ENCODE assay signal across 16 cellular contexts in genomic region chr22:28146401-28147304, GRCh38.
DNase-seq lines count a peak whose midpoint lies in the region; ATAC-seq and TF ChIP-seq lines count a peak whose summit lies in the region.
"Had no signal": no experiment of that assay in that cellular context is flagged by ENCODE, and none has a peak within 500 bp of the region (broad histone marks: within the 10 kb centered on the region; RNA-seq: fewer than 3 reads in every experiment).

No MANE protein-coding gene starts in this region.

- in situ Hi-C loops in HAP-1 (cut with MboI; ENCODE audit: low sequenced_read_pairs) = no loop called here

- no peaks in the 10 kb centered on the region for H3K9me3 Mint-ChIP-seq in nephron
- H3K9me3 Mint-ChIP-seq: activated naive CD4-positive, alpha-beta T cell treated with anti-CD3 and anti-CD28 coated beads for 36 hours had no signal

- no peak for ATAC-seq in GM21367 (IDR thresholded peaks at IDR 0.05; ENCODE audit: unreplicated experiment)

- TF ChIP-seq EP300 in sigmoid colon (IDR thresholded peaks at IDR 0.05) = no peak

- H3K4me3 ChIP-seq in choroid plexus epithelial cell (ENCODE audit: low read depth, low read length) (no peak overlapping the region), HAP-1 (no peak overlapping the region), sigmoid colon (no peak overlapping the region)
- H3K4me3 ChIP-seq: BLaER1, MG63, thoracic aorta had no signal

- no peaks in the 10 kb centered on the region for H3K27me3 Mint-ChIP-seq in nephron (ENCODE audit: low read depth)

- peaks cover 50% of the 10 kb centered on the region for H3K4me1 ChIP-seq in HAP-1
- peaks cover 0 to 58% (median 44%) of the 10 kb centered on the region in 4 donors for H3K4me1 ChIP-seq in sigmoid colon
- H3K4me1 ChIP-seq: BLaER1 had no signal

- peak overlapping the region; percentile 18 to 76 (median 75) for H3K27ac Mint-ChIP-seq in nephron
- H3K27ac Mint-ChIP-seq: activated naive CD4-positive, alpha-beta T cell treated with anti-CD3 and anti-CD28 coated beads for 36 hours had no signal

- H3K36me3 ChIP-seq in HAP-1 (replicated peaks) = no peaks in the 10 kb centered on the region
- no peaks in the 10 kb centered on the region for H3K36me3 ChIP-seq in sigmoid colon
- H3K36me3 ChIP-seq: BLaER1, MG63, thoracic aorta had no signal

- no peak overlapping the region for H3K4me3 Mint-ChIP-seq in nephron
- H3K4me3 Mint-ChIP-seq: activated naive CD4-positive, alpha-beta T cell treated with anti-CD3 and anti-CD28 coated beads for 36 hours had no signal

- DNase-seq in DMS 273 treated with DMSO at 0.1 percent for 48 hours (lab: John Stamatoyannopoulos, UW) (peak; percentile 19), NCI-H2171 treated with DMSO at 0.1 percent for 48 hours (lab: John Stamatoyannopoulos, UW) (peak; percentile 99), choroid plexus epithelial cell (ENCODE audit: low read depth) (peak; percentile 57), HAP-1 (ENCODE audit: low spot score in 2 of 2) (no peak), NCI-H1092 (lab: John Stamatoyannopoulos, UW) (no peak), sigmoid colon (no peak)
- DNase-seq: activated CD8-positive, alpha-beta memory T cell treated with anti-CD3 and anti-CD28 coated beads, Interleukin-2, amount 50 U/mL, for 4 hours; activated naive CD4-positive, alpha-beta T cell treated with anti-CD3 and anti-CD28 coated beads for 36 hours; kidney; MG63; OCI-M1; stimulated activated CD4-positive, alpha-beta T cell treated with anti-CD3 and anti-CD28 coated beads, Interleukin-1b, Interleukin-23, amount 100 ng/mL, for 48 hours had no signal

- no peak for TF ChIP-seq POLR2A in sigmoid colon (IDR thresholded peaks at IDR 0.05)

- H3K9me3 ChIP-seq in HAP-1 (no peaks in the 10 kb centered on the region), sigmoid colon (no peaks in the 10 kb centered on the region)
- H3K9me3 ChIP-seq: BLaER1, MG63, thoracic aorta had no signal

- intact Hi-C loops in sigmoid colon (cut with DNase I) = no loop called here

- no peak overlapping the region for H3K27ac ChIP-seq in sigmoid colon
- H3K27ac ChIP-seq: BLaER1, thoracic aorta had no signal

- H3K36me3 Mint-ChIP-seq in nephron (ENCODE audit: low read depth) = no peaks in the 10 kb centered on the region

- H3K4me1 Mint-ChIP-seq in nephron = peaks cover 70% of the 10 kb centered on the region

- TF ChIP-seq CTCF in choroid plexus epithelial cell (conservative IDR thresholded peaks at IDR 0.05; ENCODE audit: low read depth, low read length) = no peak
- no peak for TF ChIP-seq CTCF in nephron (IDR thresholded peaks at IDR 0.05; ENCODE audit: unreplicated experiment in 3 of 3)
- no peak for TF ChIP-seq CTCF in sigmoid colon (IDR thresholded peaks at IDR 0.05)

- H3K27me3 ChIP-seq in HAP-1 (ENCODE audit: low read depth) (no peaks in the 10 kb centered on the region), sigmoid colon (no peaks in the 10 kb centered on the region)
- H3K27me3 ChIP-seq: BLaER1, MG63 had no signal

- WGBS in sigmoid colon, 2 donors = 79 to 89% methylated on average over 5 of the region's 5 CpGs

Comparison
In these comparisons a context has a peak if more than half of its experiments do, and no peak if none do; other contexts are left out.
1. DNase-seq: peak in DMS 273 treated with DMSO at 0.1 percent for 48 hours (single experiment), NCI-H2171 treated with DMSO at 0.1 percent for 48 hours (single experiment) and choroid plexus epithelial cell (single experiment); none in HAP-1 (0 of 2), NCI-H1092 (single experiment) and sigmoid colon (single experiment).